13 cellular contexts compared by ENCODE assay signal in the genomic region with DNA sequence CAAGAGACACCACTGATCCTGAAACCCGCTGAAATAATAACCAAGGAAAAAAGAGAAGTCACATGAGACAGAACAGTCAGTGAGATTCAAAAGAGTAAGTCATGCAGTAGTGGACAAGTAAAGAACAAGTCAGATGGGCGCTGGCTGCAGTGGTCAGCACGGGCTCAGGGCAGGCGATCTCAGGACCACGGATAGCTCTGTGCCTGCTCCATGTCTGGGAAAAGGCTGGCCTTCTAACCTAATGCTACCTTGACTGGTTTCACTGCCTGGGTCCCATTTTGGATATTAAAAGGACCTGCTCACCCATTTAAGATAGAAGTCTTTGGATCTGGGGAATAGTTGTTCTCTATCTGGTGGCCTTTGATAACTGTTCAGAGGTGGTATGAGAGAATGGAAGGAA.
DNase-seq lines count a peak whose midpoint lies in the region; ATAC-seq and TF ChIP-seq lines count a peak whose summit lies in the region.
"Had no signal": no experiment of that assay in that cellular context is flagged by ENCODE, and none has a peak within 500 bp of the region (broad histone marks: within the 10 kb centered on the region; RNA-seq: fewer than 3 reads in every experiment).

No MANE protein-coding gene starts in this region.

- DNase-seq in fibroblast of the aortic adventitia (ENCODE audit: low read depth) = peak; percentile 63
- DNase-seq in renal cortical epithelial cell (ENCODE audit: low read depth) = peak; percentile 50
- no peak for DNase-seq in GM19240 (ENCODE audit: insufficient read length, low spot score)
- DNase-seq: activated CD4-positive, alpha-beta T cell treated with anti-CD3 and anti-CD28 coated beads, Interleukin-2, amount 10 ng/mL, durations not matched to agents 24 days and 14 days; activated naive CD4-positive, alpha-beta T cell treated with anti-CD3 and anti-CD28 coated beads, Interleukin-2, amount 10 ng/mL, durations not matched to agents 7 days and 5 days; DMS 273 treated with DMSO at 0.1 percent for 48 hours; effector memory CD4-positive, alpha-beta T cell; NCI-H1694 treated with DMSO at 0.1 percent for 48 hours; upper lobe of left lung had no signal

- no peaks in the 10 kb centered on the region for H3K4me1 ChIP-seq in HEK293 (ENCODE audit: control insufficient read depth, insufficient read depth, low read length)
- H3K4me1 ChIP-seq: upper lobe of left lung had no signal

- no peaks in the 10 kb centered on the region for H3K36me3 ChIP-seq in HEK293 (ENCODE audit: control insufficient read depth in 2 of 2, insufficient read depth in 1 of 2, low read length in 2 of 2)
- H3K36me3 ChIP-seq: upper lobe of left lung had no signal

- H3K4me3 ChIP-seq in HEK293 (ENCODE audit: low read depth, low read length) (no peak overlapping the region), fibroblast of the aortic adventitia (ENCODE audit: low read depth, low read length) (no peak overlapping the region)
- H3K4me3 ChIP-seq: upper lobe of left lung had no signal

- TF ChIP-seq CTCF in HEK293 (tag by site-specific recombination; IDR thresholded peaks at IDR 0.05) (no peak), fibroblast of the aortic adventitia (IDR thresholded peaks at IDR 0.05; ENCODE audit: insufficient read depth, low read length) (no peak)

- POLR2A ChIA-PET in HEK293 (lab: Yijun Ruan, JAX) = no interaction called here

- CTCF ChIA-PET in HEK293 (lab: Yijun Ruan, JAX) = interaction anchor here (0.7 to 1.8 kb wide), 3 partner anchors 92 to 326 kb away, joined by 3 to 7 read pairs (median 4); no protein-coding TSS in a partner anchor

- H3K9me3 ChIP-seq in HEK293 (ENCODE audit: control insufficient read depth, insufficient read depth, low read depth, low read length) = no peaks in the 10 kb centered on the region
- H3K9me3 ChIP-seq: upper lobe of left lung had no signal

- H3K27ac ChIP-seq in HEK293 (ENCODE audit: extremely low read depth, low read depth, low read length) = no peak overlapping the region
- H3K27ac ChIP-seq: upper lobe of left lung had no signal

- peak; percentile 92 for ATAC-seq in SK-N-SH treated with all-trans-retinoic acid at 6 μM for 48 hours
- no peak for ATAC-seq in GM18868 (IDR thresholded peaks at IDR 0.05; ENCODE audit: unreplicated experiment)
- no peak for ATAC-seq in GM18502 (IDR thresholded peaks at IDR 0.05; ENCODE audit: poor library complexity, unreplicated experiment)

TF ChIP-seq in HEK293, 187 proteins besides CTCF, POLR2A, EP300 and RAD21:
- TF ChIP-seq, protein P1, sequence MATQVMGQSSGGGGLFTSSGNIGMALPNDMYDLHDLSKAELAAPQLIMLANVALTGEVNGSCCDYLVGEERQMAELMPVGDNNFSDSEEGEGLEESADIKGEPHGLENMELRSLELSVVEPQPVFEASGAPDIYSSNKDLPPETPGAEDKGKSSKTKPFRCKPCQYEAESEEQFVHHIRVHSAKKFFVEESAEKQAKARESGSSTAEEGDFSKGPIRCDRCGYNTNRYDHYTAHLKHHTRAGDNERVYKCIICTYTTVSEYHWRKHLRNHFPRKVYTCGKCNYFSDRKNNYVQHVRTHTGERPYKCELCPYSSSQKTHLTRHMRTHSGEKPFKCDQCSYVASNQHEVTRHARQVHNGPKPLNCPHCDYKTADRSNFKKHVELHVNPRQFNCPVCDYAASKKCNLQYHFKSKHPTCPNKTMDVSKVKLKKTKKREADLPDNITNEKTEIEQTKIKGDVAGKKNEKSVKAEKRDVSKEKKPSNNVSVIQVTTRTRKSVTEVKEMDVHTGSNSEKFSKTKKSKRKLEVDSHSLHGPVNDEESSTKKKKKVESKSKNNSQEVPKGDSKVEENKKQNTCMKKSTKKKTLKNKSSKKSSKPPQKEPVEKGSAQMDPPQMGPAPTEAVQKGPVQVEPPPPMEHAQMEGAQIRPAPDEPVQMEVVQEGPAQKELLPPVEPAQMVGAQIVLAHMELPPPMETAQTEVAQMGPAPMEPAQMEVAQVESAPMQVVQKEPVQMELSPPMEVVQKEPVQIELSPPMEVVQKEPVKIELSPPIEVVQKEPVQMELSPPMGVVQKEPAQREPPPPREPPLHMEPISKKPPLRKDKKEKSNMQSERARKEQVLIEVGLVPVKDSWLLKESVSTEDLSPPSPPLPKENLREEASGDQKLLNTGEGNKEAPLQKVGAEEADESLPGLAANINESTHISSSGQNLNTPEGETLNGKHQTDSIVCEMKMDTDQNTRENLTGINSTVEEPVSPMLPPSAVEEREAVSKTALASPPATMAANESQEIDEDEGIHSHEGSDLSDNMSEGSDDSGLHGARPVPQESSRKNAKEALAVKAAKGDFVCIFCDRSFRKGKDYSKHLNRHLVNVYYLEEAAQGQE (tag by site-specific recombination; IDR thresholded peaks at IDR 0.05) = peak; percentile 94
- TF ChIP-seq, protein P2, sequence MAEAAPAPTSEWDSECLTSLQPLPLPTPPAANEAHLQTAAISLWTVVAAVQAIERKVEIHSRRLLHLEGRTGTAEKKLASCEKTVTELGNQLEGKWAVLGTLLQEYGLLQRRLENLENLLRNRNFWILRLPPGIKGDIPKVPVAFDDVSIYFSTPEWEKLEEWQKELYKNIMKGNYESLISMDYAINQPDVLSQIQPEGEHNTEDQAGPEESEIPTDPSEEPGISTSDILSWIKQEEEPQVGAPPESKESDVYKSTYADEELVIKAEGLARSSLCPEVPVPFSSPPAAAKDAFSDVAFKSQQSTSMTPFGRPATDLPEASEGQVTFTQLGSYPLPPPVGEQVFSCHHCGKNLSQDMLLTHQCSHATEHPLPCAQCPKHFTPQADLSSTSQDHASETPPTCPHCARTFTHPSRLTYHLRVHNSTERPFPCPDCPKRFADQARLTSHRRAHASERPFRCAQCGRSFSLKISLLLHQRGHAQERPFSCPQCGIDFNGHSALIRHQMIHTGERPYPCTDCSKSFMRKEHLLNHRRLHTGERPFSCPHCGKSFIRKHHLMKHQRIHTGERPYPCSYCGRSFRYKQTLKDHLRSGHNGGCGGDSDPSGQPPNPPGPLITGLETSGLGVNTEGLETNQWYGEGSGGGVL (tag by site-specific recombination; IDR thresholded peaks at IDR 0.05) = no peak

TF ChIP-seq in SK-N-SH treated with all-trans-retinoic acid at 6 μM for 48 hours, 23 proteins besides CTCF, POLR2A, EP300 and RAD21:
- TF ChIP-seq, protein P3, sequence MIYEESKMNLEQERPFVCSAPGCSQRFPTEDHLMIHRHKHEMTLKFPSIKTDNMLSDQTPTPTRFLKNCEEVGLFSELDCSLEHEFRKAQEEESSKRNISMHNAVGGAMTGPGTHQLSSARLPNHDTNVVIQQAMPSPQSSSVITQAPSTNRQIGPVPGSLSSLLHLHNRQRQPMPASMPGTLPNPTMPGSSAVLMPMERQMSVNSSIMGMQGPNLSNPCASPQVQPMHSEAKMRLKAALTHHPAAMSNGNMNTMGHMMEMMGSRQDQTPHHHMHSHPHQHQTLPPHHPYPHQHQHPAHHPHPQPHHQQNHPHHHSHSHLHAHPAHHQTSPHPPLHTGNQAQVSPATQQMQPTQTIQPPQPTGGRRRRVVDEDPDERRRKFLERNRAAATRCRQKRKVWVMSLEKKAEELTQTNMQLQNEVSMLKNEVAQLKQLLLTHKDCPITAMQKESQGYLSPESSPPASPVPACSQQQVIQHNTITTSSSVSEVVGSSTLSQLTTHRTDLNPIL (CRISPR knock-in tag; IDR thresholded peaks at IDR 0.05; ENCODE audit: low read depth) = peak; percentile 49; the same call in 1 of the 2 replicates
- TF ChIP-seq GLIS3 (CRISPR knock-in tag; IDR thresholded peaks at IDR 0.05) (no peak), RARB (CRISPR knock-in tag; IDR thresholded peaks at IDR 0.05) (no peak), ISL1 (CRISPR knock-in tag; IDR thresholded peaks at IDR 0.05) (peak; percentile 26), TCF4 (CRISPR knock-in tag; IDR thresholded peaks at IDR 0.05; ENCODE audit: borderline replicate concordance) (no peak), CSDC2 (CRISPR knock-in tag; IDR thresholded peaks at IDR 0.05) (peak; percentile 90), ZFP30 (CRISPR knock-in tag; IDR thresholded peaks at IDR 0.05) (no peak), ZFP3 (CRISPR knock-in tag; IDR thresholded peaks at IDR 0.05) (peak; percentile 76; the same call in 1 of the 2 replicates), BACH2 (CRISPR knock-in tag; IDR thresholded peaks at IDR 0.05; ENCODE audit: borderline replicate concordance) (no peak), OSR1 (CRISPR knock-in tag; IDR thresholded peaks at IDR 0.05) (no peak), PPARA (CRISPR knock-in tag; IDR thresholded peaks at IDR 0.05; ENCODE audit: borderline replicate concordance) (no peak), SNAI2 (CRISPR knock-in tag; IDR thresholded peaks at IDR 0.05) (peak; percentile 93), ZNF8 (CRISPR knock-in tag; IDR thresholded peaks at IDR 0.05) (no peak)
- TF ChIP-seq, protein P4, sequence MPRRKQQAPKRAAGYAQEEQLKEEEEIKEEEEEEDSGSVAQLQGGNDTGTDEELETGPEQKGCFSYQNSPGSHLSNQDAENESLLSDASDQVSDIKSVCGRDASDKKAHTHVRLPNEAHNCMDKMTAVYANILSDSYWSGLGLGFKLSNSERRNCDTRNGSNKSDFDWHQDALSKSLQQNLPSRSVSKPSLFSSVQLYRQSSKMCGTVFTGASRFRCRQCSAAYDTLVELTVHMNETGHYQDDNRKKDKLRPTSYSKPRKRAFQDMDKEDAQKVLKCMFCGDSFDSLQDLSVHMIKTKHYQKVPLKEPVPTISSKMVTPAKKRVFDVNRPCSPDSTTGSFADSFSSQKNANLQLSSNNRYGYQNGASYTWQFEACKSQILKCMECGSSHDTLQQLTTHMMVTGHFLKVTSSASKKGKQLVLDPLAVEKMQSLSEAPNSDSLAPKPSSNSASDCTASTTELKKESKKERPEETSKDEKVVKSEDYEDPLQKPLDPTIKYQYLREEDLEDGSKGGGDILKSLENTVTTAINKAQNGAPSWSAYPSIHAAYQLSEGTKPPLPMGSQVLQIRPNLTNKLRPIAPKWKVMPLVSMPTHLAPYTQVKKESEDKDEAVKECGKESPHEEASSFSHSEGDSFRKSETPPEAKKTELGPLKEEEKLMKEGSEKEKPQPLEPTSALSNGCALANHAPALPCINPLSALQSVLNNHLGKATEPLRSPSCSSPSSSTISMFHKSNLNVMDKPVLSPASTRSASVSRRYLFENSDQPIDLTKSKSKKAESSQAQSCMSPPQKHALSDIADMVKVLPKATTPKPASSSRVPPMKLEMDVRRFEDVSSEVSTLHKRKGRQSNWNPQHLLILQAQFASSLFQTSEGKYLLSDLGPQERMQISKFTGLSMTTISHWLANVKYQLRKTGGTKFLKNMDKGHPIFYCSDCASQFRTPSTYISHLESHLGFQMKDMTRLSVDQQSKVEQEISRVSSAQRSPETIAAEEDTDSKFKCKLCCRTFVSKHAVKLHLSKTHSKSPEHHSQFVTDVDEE (CRISPR knock-in tag; IDR thresholded peaks at IDR 0.05) = peak; percentile 77; the same call in 1 of the 2 replicates
TF ChIP-seq in SK-N-SH treated with all-trans-retinoic acid at 6 μM for 48 hours: peak in this region for 6.
